ENCODE assay signal across 8 cellular contexts in genomic region chr1:2311184-2312032, GRCh38.
A peak's percentile ranks its signal among the peaks of the same experiment; 100 is the strongest.
DNase-seq lines count a peak whose midpoint lies in the region; ATAC-seq and TF ChIP-seq lines count a peak whose summit lies in the region.

No MANE protein-coding gene starts in this region.

- H3K4me2 ChIP-seq in DOHH2 (ENCODE audit: low read length) (no peak overlapping the region), MM.1S (ENCODE audit: low read depth, low read length) (no peak overlapping the region)

- H3K27ac ChIP-seq in DOHH2 (ENCODE audit: low read depth, low read length) (no peak overlapping the region), MM.1S (ENCODE audit: low read length) (no peak overlapping the region)

- no peaks in the 10 kb centered on the region for H3K27me3 ChIP-seq in DOHH2 (ENCODE audit: control insufficient read depth, low read length)
- peaks cover 18% of the 10 kb centered on the region for H3K27me3 ChIP-seq in MM.1S (replicated peaks; ENCODE audit: insufficient read depth, low read length)

- H3K4me3 ChIP-seq in DOHH2 (ENCODE audit: low read length) = no peak overlapping the region
- H3K4me3 ChIP-seq in MM.1S (ENCODE audit: low read length) = no peak overlapping the region

- H4K20me1 ChIP-seq in DOHH2 (ENCODE audit: control insufficient read depth, insufficient read depth, low read depth, low read length) (no peaks in the 10 kb centered on the region), MM.1S (ENCODE audit: insufficient read depth, low read length) (no peaks in the 10 kb centered on the region)

- ATAC-seq in GM18511 (IDR thresholded peaks at IDR 0.05; ENCODE audit: unreplicated experiment) = no peak

- H3F3A ChIP-seq in DOHH2 (ENCODE audit: control insufficient read depth, insufficient read depth) (no peaks in the 10 kb centered on the region), MM.1S (ENCODE audit: insufficient read depth, low read length) (no peaks in the 10 kb centered on the region)

- no peaks in the 10 kb centered on the region for H3K9me3 ChIP-seq in DOHH2 (ENCODE audit: control insufficient read depth, insufficient read depth, low read length)
- no peaks in the 10 kb centered on the region for H3K9me3 ChIP-seq in MM.1S (replicated peaks; ENCODE audit: insufficient read depth, low read length)

- H2AFZ ChIP-seq in MM.1S (ENCODE audit: low read length) = no peak overlapping the region

- H3K36me3 ChIP-seq in DOHH2 (ENCODE audit: control insufficient read depth, low read length) (no peaks in the 10 kb centered on the region), MM.1S (replicated peaks; ENCODE audit: insufficient read depth, low read length) (no peaks in the 10 kb centered on the region)

- no peak overlapping the region for H3K9ac ChIP-seq in MM.1S (ENCODE audit: low read length)

- no peaks in the 10 kb centered on the region for H3K79me2 ChIP-seq in DOHH2 (ENCODE audit: control insufficient read depth, low read length)
- H3K79me2 ChIP-seq in MM.1S (ENCODE audit: low read length) = no peaks in the 10 kb centered on the region

- H3K9me2 ChIP-seq in DOHH2 (replicated peaks; ENCODE audit: control insufficient read depth, low read length) (no peaks in the 10 kb centered on the region), MM.1S (replicated peaks; ENCODE audit: insufficient read depth, low read length) (no peaks in the 10 kb centered on the region)

- TF ChIP-seq CTCF in DOHH2 (IDR thresholded peaks at IDR 0.05; ENCODE audit: low read depth, low read length, poor library complexity, severe bottlenecking) = peak; percentile 21
- peak; percentile 20; the same call in 1 of the 2 replicates for TF ChIP-seq CTCF in MM.1S (IDR thresholded peaks at IDR 0.05; ENCODE audit: low read length)

- H3K4me1 ChIP-seq in DOHH2 (ENCODE audit: control insufficient read depth, low read length) = no peaks in the 10 kb centered on the region
- no peaks in the 10 kb centered on the region for H3K4me1 ChIP-seq in MM.1S (ENCODE audit: low read length)

- DNase-seq in MM.1S (peak; percentile 21), dedifferentiated amniotic fluid mesenchymal stem cell (ENCODE audit: extremely low spot score) (peak; percentile 15), lung microvascular endothelial cell (ENCODE audit: low read depth in 2 of 2) (peak; percentile 48 to 58), GM19240 (ENCODE audit: insufficient read length, low spot score) (no peak)
- DNase-seq in activated CD4-positive, alpha-beta T cell treated with anti-CD3 and anti-CD28 coated beads for 1 hour = peak; percentile 48
- DNase-seq in stimulated activated naive CD4-positive, alpha-beta T cell treated with Interleukin-2 at 50 U/mL for 16 hours (lab: John Stamatoyannopoulos, UW) = peak; percentile 48
